In genomic region chr11:59107721-59108120, GRCh38 we compare ENCODE assay signal across 9 cellular contexts. TPM values are rescaled to one million over a fixed set of nuclear protein-coding genes. Genes with fewer than 3 reads are reported as not detected.
DNase-seq lines count a peak whose midpoint lies in the region; ATAC-seq and TF ChIP-seq lines count a peak whose summit lies in the region.
"Not testable (repeated sequence)": the region's sequence is repeated elsewhere in the genome, so short reads cannot be mapped to it uniquely, and the experiment has no call there.
"Had no signal": no experiment of that assay in that cellular context is flagged by ENCODE, and none has a peak within 500 bp of the region (broad histone marks: within the 10 kb centered on the region; RNA-seq: fewer than 3 reads in every experiment).

No MANE protein-coding gene starts in this region.

- peak overlapping the region; percentile 63; the same call in 1 of the 2 replicates for H3K9ac ChIP-seq in HUES64 (ENCODE audit: low read depth, low read length)

- peaks cover 38% of the 10 kb centered on the region for H3K27me3 ChIP-seq in HUES64 (ENCODE audit: insufficient read depth, low read length)

- peak overlapping the region; percentile 76 for H3K27ac Mint-ChIP-seq in activated naive CD4-positive, alpha-beta T cell treated with anti-CD3 and anti-CD28 coated beads for 36 hours
- not testable (repeated sequence) for H3K27ac Mint-ChIP-seq in nephron

- peak; percentile 22 for ATAC-seq in GM18858 (IDR thresholded peaks at IDR 0.05; ENCODE audit: unreplicated experiment)

- H3K9me3 ChIP-seq in HUES64 (ENCODE audit: insufficient read depth, low read depth, low read length): not testable (repeated sequence)

- TF ChIP-seq CTCF in 22Rv1 (IDR thresholded peaks at IDR 0.05); HFF-Myc (IDR thresholded peaks at IDR 0.05; ENCODE audit: low read depth, low read length, missing control alignments); RWPE1 (conservative IDR thresholded peaks at IDR 0.05; ENCODE audit: low read depth); fibroblast of mammary gland (conservative IDR thresholded peaks at IDR 0.05; ENCODE audit: control insufficient read depth, insufficient read depth, low read depth, low read length); nephron (IDR thresholded peaks at IDR 0.05; ENCODE audit: unreplicated experiment in 3 of 3): not testable (repeated sequence)

- WGBS in HUES64: 5% methylated on average over 9 of the region's 10 CpGs

- intact Hi-C loops in activated naive CD4-positive, alpha-beta T cell treated with anti-CD3 and anti-CD28 coated beads for 36 hours (cut with micrococcal nuclease): loop anchor here (1.0 to 10.0 kb wide), 9 partner anchors 35 to 529 kb away; partner anchors contain the start of genes FAM111A and OSBP

- peaks cover 55% of the 10 kb centered on the region for H3K27me3 Mint-ChIP-seq in activated naive CD4-positive, alpha-beta T cell treated with anti-CD3 and anti-CD28 coated beads for 36 hours (ENCODE audit: low read depth)
- peaks cover 31% of the 10 kb centered on the region for H3K27me3 Mint-ChIP-seq in nephron (ENCODE audit: low read depth)

- H3K4me1 ChIP-seq in HUES64 (ENCODE audit: insufficient read depth, low read length): not testable (repeated sequence)

- H3K36me3 Mint-ChIP-seq in activated naive CD4-positive, alpha-beta T cell treated with anti-CD3 and anti-CD28 coated beads for 36 hours (ENCODE audit: low read depth): peaks cover 40% of the 10 kb centered on the region
- not testable (repeated sequence) for H3K36me3 Mint-ChIP-seq in nephron (ENCODE audit: low read depth)

- CTCF ChIA-PET in RWPE1 (lab: Yijun Ruan, JAX): interaction anchor here (0.7 to 0.8 kb wide), 2 partner anchors 49 to 64 kb away, joined by 3 to 5 read pairs; partner anchors contain the start of gene DTX4
- CTCF ChIA-PET in activated naive CD4-positive, alpha-beta T cell treated with anti-CD3 and anti-CD28 coated beads for 36 hours (lab: Charles Lee): interaction anchor here (1.0 to 5.8 kb wide), 8 partner anchors 10 to 79 kb away, joined by 3 to 27 read pairs (median 4); no protein-coding TSS in a partner anchor

- H3K4me3 ChIP-seq in HFF-Myc (replicated peaks; ENCODE audit: low read depth, low read length): peak overlapping the region; percentile 48
- peak overlapping the region; percentile 63 for H3K4me3 ChIP-seq in HUES64 (ENCODE audit: low read length)
- peak overlapping the region; percentile 55 for H3K4me3 ChIP-seq in fibroblast of mammary gland (ENCODE audit: control insufficient read depth, low read depth, low read length)

- peak overlapping the region; percentile 87 for H3K4me3 Mint-ChIP-seq in activated naive CD4-positive, alpha-beta T cell treated with anti-CD3 and anti-CD28 coated beads for 36 hours
- H3K4me3 Mint-ChIP-seq in nephron: peak overlapping the region; percentile 84 to 89 (median 86)

- peaks cover 37% of the 10 kb centered on the region for H3K4me1 Mint-ChIP-seq in activated naive CD4-positive, alpha-beta T cell treated with anti-CD3 and anti-CD28 coated beads for 36 hours (ENCODE audit: low read depth)
- peaks cover 23% of the 10 kb centered on the region for H3K4me1 Mint-ChIP-seq in nephron

- H3K9me3 Mint-ChIP-seq in activated naive CD4-positive, alpha-beta T cell treated with anti-CD3 and anti-CD28 coated beads for 36 hours; nephron: not testable (repeated sequence)

- POLR2A ChIA-PET in RWPE1 (lab: Yijun Ruan, JAX; ENCODE audit: low non-redundant PET): not testable (repeated sequence)

- H3K27ac ChIP-seq in 22Rv1 (peak overlapping the region; percentile 92), RWPE1 (peak overlapping the region; percentile 86)
- not testable (repeated sequence) for H3K27ac ChIP-seq in HUES64 (ENCODE audit: low read depth, low read length)

- peaks cover 28% of the 10 kb centered on the region for H3K36me3 ChIP-seq in HUES64 (ENCODE audit: insufficient read depth, low read length)

- DNase-seq in HFF-Myc (ENCODE audit: extremely low read depth, low read depth); RWPE1 (ENCODE audit: low spot score); fibroblast of mammary gland (ENCODE audit: low read depth): not testable (repeated sequence)
- peak; percentile 63 for DNase-seq in activated naive CD4-positive, alpha-beta T cell treated with anti-CD3 and anti-CD28 coated beads for 36 hours

RNA-seq across cellular contexts. Expression of gene FAM111B, which starts 0.7 kb away (rescaled TPM):
- 28.7 TPM for polyA plus RNA-seq in HUES64 (2013, experiment 1 of 2)
- 22.1 TPM for polyA plus RNA-seq in HUES64 (2013, experiment 2 of 2)
- 10 to 100 TPM; 21.6 to 22.6 TPM for total RNA-seq in activated naive CD4-positive, alpha-beta T cell treated with anti-CD3 and anti-CD28 coated beads for 36 hours

RNA-seq across cellular contexts. Expression of gene GLYATL1B, which starts 21.6 kb away (rescaled TPM):
- not detected for polyA plus RNA-seq in HUES64 (2013, experiment 1 of 2)
- not detected for polyA plus RNA-seq in HUES64 (2013, experiment 2 of 2)
- not detected for total RNA-seq in activated naive CD4-positive, alpha-beta T cell treated with anti-CD3 and anti-CD28 coated beads for 36 hours
- polyA plus RNA-seq: adipose tissue had no signal

RNA-seq across cellular contexts. Expression of gene FAM111A, which starts 34.9 kb away (rescaled TPM):
- 12.8 TPM for polyA plus RNA-seq in HUES64 (2013, experiment 1 of 2)
- polyA plus RNA-seq in HUES64 (2013, experiment 2 of 2): 15.3 TPM
- 10 to 100 TPM; 98.3 to 99.4 TPM for total RNA-seq in activated naive CD4-positive, alpha-beta T cell treated with anti-CD3 and anti-CD28 coated beads for 36 hours
